27 cellular contexts compared by ENCODE assay signal in genomic region chr16:79610771-79611170, GRCh38.
"Had no signal": no experiment of that assay in that cellular context is flagged by ENCODE, and none has a peak within 500 bp of the region (broad histone marks: within the 10 kb centered on the region; RNA-seq: fewer than 3 reads in every experiment).

No MANE protein-coding gene starts in this region.

- DNase-seq: activated CD4-positive, alpha-beta T cell treated with anti-CD3 and anti-CD28 coated beads, Interleukin-2, amount 10 ng/mL, durations not matched to agents 7 days and 5 days; activated CD8-positive, alpha-beta memory T cell treated with anti-CD3 and anti-CD28 coated beads for 24 hours; activated CD8-positive, alpha-beta memory T cell treated with anti-CD3 and anti-CD28 coated beads, Interleukin-2, amount 50 U/mL, for 4 hours; activated naive CD4-positive, alpha-beta T cell; activated T-cell treated with anti-CD3 and anti-CD28 coated beads, Interleukin-2, amount 50 U/mL, for 24 hours; body of pancreas; colonic mucosa; immature natural killer cell; kidney glomerular epithelial cell; left lung; naive thymus-derived CD8-positive, alpha-beta T cell; retina; stimulated activated CD4-positive, alpha-beta T cell treated with anti-CD3 and anti-CD28 coated beads, Interleukin-4, amount 100 ng/mL, for 24 hours; stimulated activated naive CD4-positive, alpha-beta T cell treated with Interleukin-2 at 50 U/mL for 16 hours; substantia nigra; tibial artery had no signal

- H3K4me3 Mint-ChIP-seq: activated CD4-positive, alpha-beta T cell treated with anti-CD3 and anti-CD28 coated beads, Interleukin-2, amount 10 ng/mL, durations not matched to agents 7 days and 5 days; activated T-cell treated with anti-CD3 and anti-CD28 coated beads, Interleukin-2, amount 50 U/mL, for 24 hours; central memory CD8-positive, alpha-beta T cell; immature natural killer cell; mesothelial cell of epicardium; naive thymus-derived CD8-positive, alpha-beta T cell; neural progenitor cell; T-helper 2 cell treated with Interferon-gamma antibody and Interleukin-4, amounts not matched to agents 5 μg/mL and 100 μg/mL, for 36 hours had no signal

- H3K9me3 ChIP-seq: body of pancreas, colonic mucosa, left lung, tibial artery had no signal

- H3K27me3 ChIP-seq: body of pancreas, colonic mucosa, neural progenitor cell had no signal

- H3K36me3 ChIP-seq: colonic mucosa, left lung, neural progenitor cell, tibial artery had no signal

- H3K36me3 Mint-ChIP-seq: mesothelial cell of epicardium; naive thymus-derived CD8-positive, alpha-beta T cell; neural progenitor cell had no signal

- H3K9me3 Mint-ChIP-seq: activated CD4-positive, alpha-beta T cell treated with anti-CD3 and anti-CD28 coated beads, Interleukin-2, amount 10 ng/mL, durations not matched to agents 7 days and 5 days; activated T-cell treated with anti-CD3 and anti-CD28 coated beads, Interleukin-2, amount 50 U/mL, for 24 hours; activated T-helper 2 cell treated with anti-CD3 and anti-CD28 coated beads, Interferon-gamma antibody, Interleukin-2, Interleukin-4, amounts not matched to agents 10 μg/mL and 5 μg/mL and 100 μg/mL, durations not matched to agents 14 hours and 24 hours and 36 hours; central memory CD8-positive, alpha-beta T cell; immature natural killer cell; mesothelial cell of epicardium; naive thymus-derived CD8-positive, alpha-beta T cell; neural progenitor cell; T-helper 2 cell treated with Interferon-gamma antibody and Interleukin-4, amounts not matched to agents 5 μg/mL and 100 μg/mL, for 36 hours had no signal

- H3K4me1 Mint-ChIP-seq: central memory CD8-positive, alpha-beta T cell; immature natural killer cell; naive thymus-derived CD8-positive, alpha-beta T cell had no signal

- H3K4me1 ChIP-seq: body of pancreas, colonic mucosa had no signal

- H3K27ac ChIP-seq: body of pancreas, colonic mucosa, epithelial cell of prostate, left lung, neural progenitor cell, tibial artery, VCaP had no signal

- ATAC-seq: activated CD4-positive, CD25-positive, alpha-beta regulatory T cell treated with anti-CD3 and anti-CD28 coated beads, Interleukin-2, amount 50 U/mL, for 24 hours; body of pancreas; left lung; naive thymus-derived CD8-positive, alpha-beta T cell; SK-N-SH treated with all-trans-retinoic acid at 6 μM for 48 hours had no signal

- H3K27ac Mint-ChIP-seq: activated CD4-positive, alpha-beta T cell treated with anti-CD3 and anti-CD28 coated beads, Interleukin-2, amount 10 ng/mL, durations not matched to agents 7 days and 5 days; activated T-cell treated with anti-CD3 and anti-CD28 coated beads, Interleukin-2, amount 50 U/mL, for 24 hours; activated T-helper 2 cell treated with anti-CD3 and anti-CD28 coated beads, Interferon-gamma antibody, Interleukin-2, Interleukin-4, amounts not matched to agents 10 μg/mL and 5 μg/mL and 100 μg/mL, durations not matched to agents 14 hours and 24 hours and 36 hours; mesothelial cell of epicardium; naive thymus-derived CD8-positive, alpha-beta T cell; neural progenitor cell; progenitor cell of endocrine pancreas; T-helper 2 cell treated with Interferon-gamma antibody and Interleukin-4, amounts not matched to agents 5 μg/mL and 100 μg/mL, for 36 hours had no signal

- H3K4me3 ChIP-seq: body of pancreas, colonic mucosa, left lung, lung, neural progenitor cell, tibial artery had no signal
